13 cellular contexts compared by ENCODE assay signal in genomic region chr2:43745457-43745856, GRCh38. TPM values are rescaled to one million over a fixed set of nuclear protein-coding genes. Genes with fewer than 3 reads are reported as not detected.
DNase-seq lines count a peak whose midpoint lies in the region; ATAC-seq and TF ChIP-seq lines count a peak whose summit lies in the region.
"Had no signal": no experiment of that assay in that cellular context is flagged by ENCODE, and none has a peak within 500 bp of the region (broad histone marks: within the 10 kb centered on the region; RNA-seq: fewer than 3 reads in every experiment).

No MANE protein-coding gene starts in this region.

- CTCF ChIA-PET in activated CD4-positive, alpha-beta memory T cell treated with anti-CD3 and anti-CD28 coated beads for 36 hours (lab: Charles Lee) = no interaction called here

- H3K27me3 ChIP-seq in osteoblast (ENCODE audit: insufficient read depth, low read length) = no peaks in the 10 kb centered on the region

- H3K4me1 ChIP-seq in osteoblast (ENCODE audit: insufficient read depth, low read length) = peaks cover 7% of the 10 kb centered on the region

- POLR2A ChIA-PET in activated CD4-positive, alpha-beta memory T cell treated with anti-CD3 and anti-CD28 coated beads for 36 hours (lab: Charles Lee) = no interaction called here

- ATAC-seq in GM21423 (IDR thresholded peaks at IDR 0.05; ENCODE audit: unreplicated experiment) (no peak), GM18502 (IDR thresholded peaks at IDR 0.05; ENCODE audit: poor library complexity, unreplicated experiment) (no peak)

- H3K4me2 ChIP-seq in osteoblast (ENCODE audit: insufficient read depth, low read length) = peak overlapping the region; percentile 21

- peak overlapping the region; percentile 46 for H2AFZ ChIP-seq in osteoblast (ENCODE audit: low read length)

- H3K4me1 Mint-ChIP-seq in activated CD4-positive, alpha-beta memory T cell treated with anti-CD3 and anti-CD28 coated beads for 36 hours (ENCODE audit: low read depth) = no peaks in the 10 kb centered on the region
- H3K4me1 Mint-ChIP-seq: activated B cell treated with CpG ODN at 0.5 μM for 24 hours had no signal

- H3K4me3 Mint-ChIP-seq in activated CD4-positive, alpha-beta memory T cell treated with anti-CD3 and anti-CD28 coated beads for 36 hours = no peak overlapping the region
- H3K4me3 Mint-ChIP-seq: activated B cell treated with CpG ODN at 0.5 μM for 24 hours had no signal

- H4K20me1 ChIP-seq in osteoblast (ENCODE audit: insufficient read depth, low read length) = no peaks in the 10 kb centered on the region

- H3K4me3 ChIP-seq in AG10803 (ENCODE audit: low read length) (no peak overlapping the region), fibroblast of villous mesenchyme (ENCODE audit: low read depth, low read length) (no peak overlapping the region), osteoblast (ENCODE audit: insufficient read depth, low read length) (no peak overlapping the region)

- H3K27ac ChIP-seq in osteoblast (ENCODE audit: low read depth, low read length) = peak overlapping the region; percentile 55

- no peak overlapping the region for H3K27ac Mint-ChIP-seq in activated CD4-positive, alpha-beta memory T cell treated with anti-CD3 and anti-CD28 coated beads for 36 hours
- H3K27ac Mint-ChIP-seq: activated B cell treated with CpG ODN at 0.5 μM for 24 hours had no signal

- no peaks in the 10 kb centered on the region for H3K9me3 Mint-ChIP-seq in activated CD4-positive, alpha-beta memory T cell treated with anti-CD3 and anti-CD28 coated beads for 36 hours
- H3K9me3 Mint-ChIP-seq: activated B cell treated with CpG ODN at 0.5 μM for 24 hours had no signal

- no peaks in the 10 kb centered on the region for H3K9me3 ChIP-seq in osteoblast (ENCODE audit: low read depth, low read length)

- H3K36me3 ChIP-seq in osteoblast (ENCODE audit: insufficient read depth, low read length) = no peaks in the 10 kb centered on the region

- TF ChIP-seq CTCF in AG10803 (conservative IDR thresholded peaks at IDR 0.05; ENCODE audit: low read length) = no peak
- TF ChIP-seq CTCF in fibroblast of villous mesenchyme (IDR thresholded peaks at IDR 0.05; ENCODE audit: insufficient read depth, low read depth, low read length) = no peak
- no peak for TF ChIP-seq CTCF in osteoblast (IDR thresholded peaks at IDR 0.05; ENCODE audit: extremely low read depth, low read depth, low read length)

- H3K27me3 Mint-ChIP-seq in activated CD4-positive, alpha-beta memory T cell treated with anti-CD3 and anti-CD28 coated beads for 36 hours = no peaks in the 10 kb centered on the region

- intact Hi-C loops in activated CD4-positive, alpha-beta memory T cell treated with anti-CD3 and anti-CD28 coated beads for 36 hours (cut with micrococcal nuclease) = no loop called here

- DNase-seq in AG10803 (ENCODE audit: low read depth) (peak; percentile 77), amniotic epithelial cell (ENCODE audit: low read depth) (peak; percentile 60), fibroblast of villous mesenchyme (ENCODE audit: low read depth) (peak; percentile 45), osteoblast (ENCODE audit: insufficient read length, low spot score, missing footprints) (no peak), NCI-H1436 (lab: John Stamatoyannopoulos, UW) (no peak)
- no peak for DNase-seq in activated CD4-positive, alpha-beta memory T cell treated with anti-CD3 and anti-CD28 coated beads for 36 hours
- DNase-seq: activated B cell treated with CpG ODN at 0.5 μM for 24 hours; activated CD8-positive, alpha-beta memory T cell treated with anti-CD3 and anti-CD28 coated beads, Interleukin-2, amount 50 U/mL, for 48 hours; C1 segment of cervical spinal cord; effector CD8-positive, alpha-beta T cell; nucleus accumbens had no signal

- no peaks in the 10 kb centered on the region for H3K79me2 ChIP-seq in osteoblast (ENCODE audit: insufficient read depth, low read length)

- no peaks in the 10 kb centered on the region for H3K36me3 Mint-ChIP-seq in activated CD4-positive, alpha-beta memory T cell treated with anti-CD3 and anti-CD28 coated beads for 36 hours

RNA-seq across cellular contexts. Expression of gene DYNC2LI1, which starts 28.4 kb away (rescaled TPM):
- 17.4 and 28.9 TPM in 2 replicates for total RNA-seq in fibroblast of villous mesenchyme
- total RNA-seq in osteoblast = 26.8 and 29.2 TPM in 2 replicates
- total RNA-seq in activated CD4-positive, alpha-beta memory T cell treated with anti-CD3 and anti-CD28 coated beads for 36 hours = 10 to 100 TPM; 17.7 to 18.7 TPM

Comparison
In these comparisons a context has a peak if more than half of its experiments do, and no peak if none do; other contexts are left out.
1. DNase-seq: peak in AG10803 (single experiment), amniotic epithelial cell (single experiment) and fibroblast of villous mesenchyme (single experiment); none in osteoblast (single experiment), NCI-H1436 (single experiment) and activated CD4-positive, alpha-beta memory T cell treated with anti-CD3 and anti-CD28 coated beads for 36 hours (single experiment).